Comparison of ENCODE assay signal across 7 cellular contexts in the genomic region with DNA sequence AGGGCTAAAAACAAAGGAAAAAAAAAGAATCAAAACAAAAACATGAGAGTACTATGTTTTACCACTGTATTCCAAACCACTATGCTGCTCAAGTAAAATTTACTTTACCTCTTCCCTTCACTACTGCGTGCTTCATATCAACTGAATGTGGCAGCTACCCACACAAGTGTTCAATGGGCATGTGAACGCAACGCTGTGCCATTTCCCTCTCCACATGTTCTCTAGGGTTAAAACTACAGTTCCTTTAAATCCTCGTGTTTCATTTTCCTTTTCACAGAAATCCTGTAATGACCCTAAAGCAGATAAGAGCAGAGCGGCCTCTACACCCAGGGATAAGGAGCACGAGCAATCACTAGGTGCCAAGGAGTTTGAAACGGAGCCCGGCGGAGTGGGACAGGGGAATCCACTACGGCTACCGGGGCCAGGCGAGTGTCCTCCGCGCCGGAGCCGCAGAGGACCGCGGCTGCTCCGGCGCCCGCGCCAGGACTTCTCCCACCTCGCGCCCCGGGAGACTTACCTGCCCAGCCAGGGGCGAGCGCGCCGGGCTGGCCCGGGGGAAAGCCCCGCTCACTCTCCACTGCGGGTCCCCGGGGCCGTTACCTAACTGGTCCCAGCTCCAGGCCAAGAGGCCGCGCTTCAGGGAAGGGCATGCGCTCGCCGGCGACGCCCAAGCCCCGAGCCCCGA. TPM values are rescaled to one million over a fixed set of nuclear protein-coding genes. Genes with fewer than 3 reads are reported as not detected.
DNase-seq lines count a peak whose midpoint lies in the region; ATAC-seq, FAIRE-seq and TF ChIP-seq lines count a peak whose summit lies in the region.

No MANE protein-coding gene starts in this region.

- H4K20me1 ChIP-seq in endothelial cell of umbilical vein (replicated peaks; ENCODE audit: control insufficient read depth, extremely low read depth, insufficient read depth, low read length) = peaks cover 5% of the 10 kb centered on the region

- peak overlapping the region; percentile 99 for H3K4me2 ChIP-seq in endothelial cell of umbilical vein (ENCODE audit: insufficient read depth, low read length)

- no peak for TF ChIP-seq POLR2A in GM18505 (IDR thresholded peaks at IDR 0.05; ENCODE audit: borderline replicate concordance, extremely low read depth, insufficient read depth, insufficient read length)
- TF ChIP-seq POLR2A in endothelial cell of umbilical vein (IDR thresholded peaks at IDR 0.05; ENCODE audit: low read depth, low read length) = no peak

- no peaks in the 10 kb centered on the region for H3K27me3 ChIP-seq in endothelial cell of umbilical vein (ENCODE audit: control insufficient read depth in 2 of 2, insufficient read depth in 2 of 2, low read length in 2 of 2)
- H3K27me3 ChIP-seq in mononuclear cell (ENCODE audit: insufficient read depth, low read length) = no peaks in the 10 kb centered on the region

- peak; percentile 58 for FAIRE-seq in endothelial cell of umbilical vein (lab: Jason Lieb, UNC)

- H3K9ac ChIP-seq in endothelial cell of umbilical vein (replicated peaks; ENCODE audit: extremely low read depth, insufficient read depth, low read length) = peak overlapping the region; percentile 97

- dilution Hi-C loops in endothelial cell of umbilical vein (cut with MboI; ENCODE audit: extremely low pct_ligation_motif_present, low sequenced_read_pairs) = no loop called here

- peaks cover 54% of the 10 kb centered on the region for H3K79me2 ChIP-seq in endothelial cell of umbilical vein (ENCODE audit: control insufficient read depth, insufficient read depth, low read length)

- BruUV-seq in endothelial cell of umbilical vein (replicated peaks; lab: Mats Ljungman, UMichigan) = no TSS peak

- no peaks in the 10 kb centered on the region for H3K9me1 ChIP-seq in endothelial cell of umbilical vein (replicated peaks; ENCODE audit: control insufficient read depth, extremely low read depth, insufficient read depth, low read length)

- H3K9me3 ChIP-seq in endothelial cell of umbilical vein (replicated peaks; ENCODE audit: control insufficient read depth, insufficient read depth, low read length) (no peaks in the 10 kb centered on the region), mononuclear cell (ENCODE audit: low read depth, low read length) (no peaks in the 10 kb centered on the region)

- peak overlapping the region; percentile 76 for H3K27ac ChIP-seq in endothelial cell of umbilical vein (ENCODE audit: insufficient read depth, low read depth, low read length)

- TF ChIP-seq CTCF in endothelial cell of umbilical vein (IDR thresholded peaks at IDR 0.05; ENCODE audit: extremely low read depth in 1 of 2, insufficient read depth in 1 of 2, low read depth in 1 of 2, low read length in 2 of 2) = no peak

- intact Hi-C loops in endothelial cell of umbilical vein (cut with micrococcal nuclease) = loop anchor here (1.0 to 2.0 kb wide), 6 partner anchors 59 to 453 kb away; partner anchors contain the start of gene CCDC71L

- H3K4me3 ChIP-seq in endothelial cell of umbilical vein (replicated peaks in 1 of 3; ENCODE audit: insufficient read depth in 1 of 3, low read depth in 1 of 3, low read length in 3 of 3) (peak overlapping the region; percentile 80 to 94 (median 83)), mononuclear cell (ENCODE audit: low read length) (peak overlapping the region; percentile 84)

- CTCF ChIA-PET in endothelial cell of umbilical vein (lab: Charles Lee) = interaction anchor here (0.5 to 3.3 kb wide), 12 partner anchors 13 to 492 kb away, joined by 3 to 49 read pairs (median 4); no protein-coding TSS in a partner anchor

- H2AFZ ChIP-seq in endothelial cell of umbilical vein (ENCODE audit: low read depth, low read length) = no peak overlapping the region

- H3K36me3 ChIP-seq in endothelial cell of umbilical vein (ENCODE audit: control insufficient read depth in 2 of 2, extremely low read depth in 1 of 2, insufficient read depth in 2 of 2, low read length in 2 of 2) = peaks cover 0 to 2% of the 10 kb centered on the region in 2 experiments

- H3K4me1 ChIP-seq in endothelial cell of umbilical vein (ENCODE audit: control insufficient read depth, extremely low read depth, insufficient read depth, low read length) = peaks cover 39% of the 10 kb centered on the region
- H3K4me1 ChIP-seq in mononuclear cell (ENCODE audit: insufficient read depth, low read length) = peaks cover 18% of the 10 kb centered on the region

- ATAC-seq in GM18505 (IDR thresholded peaks at IDR 0.05; ENCODE audit: unreplicated experiment) (peak; percentile 9), HG03039 (IDR thresholded peaks at IDR 0.05; ENCODE audit: unreplicated experiment) (peak; percentile 5)

- POLR2A ChIA-PET in endothelial cell of umbilical vein (lab: Charles Lee) = interaction anchor here (1.0 to 2.6 kb wide), 9 partner anchors 10 to 307 kb away, joined by 3 to 11 read pairs (median 6); no protein-coding TSS in a partner anchor

- DNase-seq in NCI-H510A treated with DMSO at 0.1 percent for 48 hours (lab: John Stamatoyannopoulos, UW) (peak; percentile 10), endothelial cell of umbilical vein (ENCODE audit: low read depth, low spot score) (peak; percentile 63)
- DNase-seq in activated CD8-positive, alpha-beta memory T cell treated with anti-CD3 and anti-CD28 coated beads, Interleukin-2, amount 50 U/mL, for 48 hours = peak; percentile 79
- peak; percentile 10 to 18 for DNase-seq in stimulated activated CD8-positive, alpha-beta memory T cell treated with anti-CD3 and anti-CD28 coated beads, Interleukin-4, amount 100 ng/mL, for 4 hours (ENCODE audit: low read depth in 2 of 2, low spot score in 1 of 2)

TF ChIP-seq in endothelial cell of umbilical vein, 7 proteins besides CTCF, POLR2A, EP300 and RAD21:
- peak; percentile 13 for TF ChIP-seq MAX (IDR thresholded peaks at IDR 0.05; ENCODE audit: insufficient read depth, insufficient read length)
- no peak for TF ChIP-seq POLR2AphosphoS5 (IDR thresholded peaks at IDR 0.05; ENCODE audit: insufficient read depth, low read depth, low read length)
- no peak for TF ChIP-seq FOS (IDR thresholded peaks at IDR 0.05; ENCODE audit: borderline replicate concordance, insufficient read depth, low read length)
- TF ChIP-seq GATA2 (IDR thresholded peaks at IDR 0.05; ENCODE audit: insufficient read depth, insufficient read length, low read depth, low read length) = no peak
- no peak for TF ChIP-seq EZH2 (IDR thresholded peaks at IDR 0.05; ENCODE audit: borderline replicate concordance, low read depth, low read length, severe bottlenecking)
- TF ChIP-seq JUN (IDR thresholded peaks at IDR 0.05; ENCODE audit: borderline replicate concordance, insufficient read depth, insufficient read length, low read depth) = no peak
- no peak for TF ChIP-seq MYC (IDR thresholded peaks at IDR 0.05; ENCODE audit: low read depth, low read length)

RNA-seq across cellular contexts. Expression of gene NAMPT, which starts 0.8 kb away (rescaled TPM):
- total RNA-seq in endothelial cell of umbilical vein (113 and 133 TPM in 2 replicates), mononuclear cell (1,699 TPM)
- 13.6 and 17.5 TPM in 2 replicates for polyA plus RNA-seq in endothelial cell of umbilical vein
- polyA plus RNA-seq in endothelial cell of umbilical vein (2011; cell fraction: cytosol; rRNA removed) = 30.4 and 30.6 TPM in 2 replicates
- 39.2 and 62.2 TPM in 2 replicates for polyA plus RNA-seq in endothelial cell of umbilical vein (2011; cell fraction: nucleus; rRNA removed)
- polyA plus RNA-seq in endothelial cell of umbilical vein (2012) = 145 and 151 TPM in 2 replicates
- 33.0 and 45.3 TPM in 2 replicates for polyA minus RNA-seq in endothelial cell of umbilical vein
- 46.0 TPM for polyA minus RNA-seq in endothelial cell of umbilical vein (2011; cell fraction: cytosol; rRNA and poly(A)+ RNA removed)
- 152 and 226 TPM in 2 replicates for polyA minus RNA-seq in endothelial cell of umbilical vein (2011; cell fraction: nucleus; rRNA and poly(A)+ RNA removed)

Comparison
In these comparisons a context has a peak if more than half of its experiments do, and no peak if none do; other contexts are left out.
1. Peak in every context shown above with its lines: DNase-seq, ATAC-seq, H3K4me3 ChIP-seq and H3K27ac ChIP-seq.
2. DNase-seq: peak in every context shown above with its lines; median percentile 79 in activated CD8-positive, alpha-beta memory T cell treated with anti-CD3 and anti-CD28 coated beads, Interleukin-2, amount 50 U/mL, for 48 hours; 63 in endothelial cell of umbilical vein; 14 in stimulated activated CD8-positive, alpha-beta memory T cell treated with anti-CD3 and anti-CD28 coated beads, Interleukin-4, amount 100 ng/mL, for 4 hours; 10 in NCI-H510A treated with DMSO at 0.1 percent for 48 hours.
3. RNA of gene NAMPT, which starts 0.8 kb away (total RNA-seq): 1,699 TPM in mononuclear cell (single experiment); 113 to 133 TPM in endothelial cell of umbilical vein; every median in the first group is over 10 times any median in the second.